In genomic region chr2:177254433-177255226, GRCh38 we compare ENCODE assay signal across 8 cellular contexts. TPM values are rescaled to one million over a fixed set of nuclear protein-coding genes. Genes with fewer than 3 reads are reported as not detected.
DNase-seq lines count a peak whose midpoint lies in the region; ATAC-seq and TF ChIP-seq lines count a peak whose summit lies in the region.

No MANE protein-coding gene starts in this region.

- no peak overlapping the region for H3K4me3 ChIP-seq in retinal pigment epithelial cell (ENCODE audit: low read length)

- no peak overlapping the region for H3K27ac ChIP-seq in foreskin keratinocyte

- H3K4me1 ChIP-seq in foreskin keratinocyte = peaks cover 40% of the 10 kb centered on the region

- ATAC-seq in T-cell (replicated peaks in 1 of 4) = no peak
- ATAC-seq in foreskin keratinocyte = peak; percentile 54
- no peak for ATAC-seq in GM21526 (IDR thresholded peaks at IDR 0.05; ENCODE audit: low FRiP score, unreplicated experiment)

- peak overlapping the region; percentile 39 for H3K27ac Mint-ChIP-seq in activated naive CD4-positive, alpha-beta T cell treated with anti-CD3 and anti-CD28 coated beads, Interleukin-2, amount 10 ng/mL, durations not matched to agents 7 days and 5 days
- H3K27ac Mint-ChIP-seq in T-cell = peak overlapping the region; percentile 4 to 5

- CTCF ChIA-PET in activated naive CD4-positive, alpha-beta T cell treated with anti-CD3 and anti-CD28 coated beads, Interleukin-2, amount 10 ng/mL, durations not matched to agents 7 days and 5 days (lab: Charles Lee) = interaction anchor here (1.0 to 1.6 kb wide), 8 partner anchors 9 to 89 kb away, joined by 3 to 9 read pairs (median 4); no protein-coding TSS in a partner anchor
- CTCF ChIA-PET in T-cell (lab: Charles Lee) = interaction anchor here (0.5 to 2.3 kb wide), 8 partner anchors 8 to 120 kb away, joined by 3 to 8 read pairs (median 4); no protein-coding TSS in a partner anchor

- DNase-seq in activated naive CD4-positive, alpha-beta T cell treated with anti-CD3 and anti-CD28 coated beads, Interleukin-2, amount 10 ng/mL, durations not matched to agents 7 days and 5 days = peak; percentile 33
- no peak for DNase-seq in activated naive CD4-positive, alpha-beta T cell (lab: John Stamatoyannopoulos, UW)
- DNase-seq in T-cell (peak in 3 of 34 experiments; percentile 10 to 25 (median 14)), foreskin keratinocyte (no peak), retinal pigment epithelial cell (ENCODE audit: low read depth) (no peak), NCI-H1417 treated with DMSO at 0.1 percent for 48 hours (lab: John Stamatoyannopoulos, UW) (no peak), DMS153 treated with DMSO at 0.1 percent for 48 hours (lab: John Stamatoyannopoulos, UW; ENCODE audit: unreplicated experiment) (no peak)

- H3K4me3 Mint-ChIP-seq in activated naive CD4-positive, alpha-beta T cell treated with anti-CD3 and anti-CD28 coated beads, Interleukin-2, amount 10 ng/mL, durations not matched to agents 7 days and 5 days = no peak overlapping the region
- peak overlapping the region in 2 of 3 donors; percentile 6 to 96 for H3K4me3 Mint-ChIP-seq in T-cell

- peaks cover 4% of the 10 kb centered on the region for H3K9me3 Mint-ChIP-seq in activated naive CD4-positive, alpha-beta T cell treated with anti-CD3 and anti-CD28 coated beads, Interleukin-2, amount 10 ng/mL, durations not matched to agents 7 days and 5 days
- H3K9me3 Mint-ChIP-seq in T-cell = peaks cover 0 to 4% (median 3%) of the 10 kb centered on the region in 3 donors

- H3K27me3 ChIP-seq in foreskin keratinocyte = no peaks in the 10 kb centered on the region

- H3K4me1 Mint-ChIP-seq in activated naive CD4-positive, alpha-beta T cell treated with anti-CD3 and anti-CD28 coated beads, Interleukin-2, amount 10 ng/mL, durations not matched to agents 7 days and 5 days = peaks cover 95% of the 10 kb centered on the region
- H3K4me1 Mint-ChIP-seq in T-cell = peaks cover 90 to 97% (median 96%) of the 10 kb centered on the region in 3 donors

- peaks cover 77% of the 10 kb centered on the region for H3K36me3 Mint-ChIP-seq in activated naive CD4-positive, alpha-beta T cell treated with anti-CD3 and anti-CD28 coated beads, Interleukin-2, amount 10 ng/mL, durations not matched to agents 7 days and 5 days
- peaks cover 53% of the 10 kb centered on the region for H3K36me3 Mint-ChIP-seq in T-cell

- no peaks in the 10 kb centered on the region for H3K27me3 Mint-ChIP-seq in activated naive CD4-positive, alpha-beta T cell treated with anti-CD3 and anti-CD28 coated beads, Interleukin-2, amount 10 ng/mL, durations not matched to agents 7 days and 5 days
- H3K27me3 Mint-ChIP-seq in T-cell = no peaks in the 10 kb centered on the region

- peak; percentile 63 for TF ChIP-seq CTCF in foreskin keratinocyte (conservative IDR thresholded peaks at IDR 0.05)
- peak; percentile 60 for TF ChIP-seq CTCF in retinal pigment epithelial cell (conservative IDR thresholded peaks at IDR 0.05; ENCODE audit: low read depth, low read length)

- POLR2A ChIA-PET in T-cell (lab: Charles Lee) = interaction anchor here (0.6 to 2.4 kb wide), 4 partner anchors 10 to 29 kb away, joined by 3 to 24 read pairs (median 4); partner anchors contain the start of gene NFE2L2 (in 2 of the 2)

RNA-seq across cellular contexts. Expression of gene NFE2L2, which starts 9.9 kb away (rescaled TPM):
- total RNA-seq in T-cell = 10 to 100 TPM; 54.3 to 77.0 (median 73.8) TPM
- 85.0 TPM in 2 replicates for total RNA-seq in foreskin keratinocyte
- 47.1 and 59.4 TPM in 2 replicates for polyA plus RNA-seq in foreskin keratinocyte

RNA-seq across cellular contexts. Expression of gene HNRNPA3, which starts 42.0 kb away (rescaled TPM):
- total RNA-seq in T-cell = 100 to 1,000 TPM; 134 to 220 (median 151) TPM
- total RNA-seq in foreskin keratinocyte = 140 and 159 TPM in 2 replicates
- polyA plus RNA-seq in foreskin keratinocyte = 417 and 454 TPM in 2 replicates
